ENCODE assay signal across 2 cellular contexts in the genomic region with DNA sequence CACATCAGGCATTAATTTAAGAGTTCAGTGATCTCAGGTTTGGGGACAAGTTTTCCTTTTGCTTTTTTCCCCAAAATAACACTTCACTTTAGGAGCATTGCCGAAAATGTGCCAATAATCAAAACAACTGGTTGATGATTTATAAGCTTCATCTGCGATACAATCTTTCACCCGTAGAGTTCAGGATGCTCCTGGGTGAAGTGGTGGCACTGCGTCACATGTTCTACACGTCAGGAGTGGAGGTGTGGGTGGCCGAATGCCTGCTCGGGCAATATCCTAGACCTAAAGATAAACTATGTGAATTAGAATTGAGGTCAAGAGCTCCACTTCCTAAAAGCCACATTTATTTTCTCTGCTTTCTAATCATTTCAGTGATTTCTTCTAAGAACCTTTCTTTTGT.
TF ChIP-seq lines count a peak whose summit lies in the region.

No MANE protein-coding gene starts in this region.

TF ChIP-seq in liver, 16 proteins besides CTCF, POLR2A, EP300 and RAD21 (continued from another document):
- TF ChIP-seq, protein P1, sequence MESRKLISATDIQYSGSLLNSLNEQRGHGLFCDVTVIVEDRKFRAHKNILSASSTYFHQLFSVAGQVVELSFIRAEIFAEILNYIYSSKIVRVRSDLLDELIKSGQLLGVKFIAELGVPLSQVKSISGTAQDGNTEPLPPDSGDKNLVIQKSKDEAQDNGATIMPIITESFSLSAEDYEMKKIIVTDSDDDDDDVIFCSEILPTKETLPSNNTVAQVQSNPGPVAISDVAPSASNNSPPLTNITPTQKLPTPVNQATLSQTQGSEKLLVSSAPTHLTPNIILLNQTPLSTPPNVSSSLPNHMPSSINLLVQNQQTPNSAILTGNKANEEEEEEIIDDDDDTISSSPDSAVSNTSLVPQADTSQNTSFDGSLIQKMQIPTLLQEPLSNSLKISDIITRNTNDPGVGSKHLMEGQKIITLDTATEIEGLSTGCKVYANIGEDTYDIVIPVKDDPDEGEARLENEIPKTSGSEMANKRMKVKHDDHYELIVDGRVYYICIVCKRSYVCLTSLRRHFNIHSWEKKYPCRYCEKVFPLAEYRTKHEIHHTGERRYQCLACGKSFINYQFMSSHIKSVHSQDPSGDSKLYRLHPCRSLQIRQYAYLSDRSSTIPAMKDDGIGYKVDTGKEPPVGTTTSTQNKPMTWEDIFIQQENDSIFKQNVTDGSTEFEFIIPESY (IDR thresholded peaks at IDR 0.05): peak; percentile 21
- TF ChIP-seq EGR1 (IDR thresholded peaks at IDR 0.05; ENCODE audit: low read depth in 2 of 2): peak in 1 of 2 donors; percentile 16
- peak; percentile 58 to 75 for TF ChIP-seq HNF4A (conservative IDR thresholded peaks at IDR 0.05)
- TF ChIP-seq FOXA1 (IDR thresholded peaks at IDR 0.05): no peak

TF ChIP-seq in HepG2, 621 proteins besides CTCF, POLR2A, EP300 and RAD21 (continued from another document):
- TF ChIP-seq, protein P2, sequence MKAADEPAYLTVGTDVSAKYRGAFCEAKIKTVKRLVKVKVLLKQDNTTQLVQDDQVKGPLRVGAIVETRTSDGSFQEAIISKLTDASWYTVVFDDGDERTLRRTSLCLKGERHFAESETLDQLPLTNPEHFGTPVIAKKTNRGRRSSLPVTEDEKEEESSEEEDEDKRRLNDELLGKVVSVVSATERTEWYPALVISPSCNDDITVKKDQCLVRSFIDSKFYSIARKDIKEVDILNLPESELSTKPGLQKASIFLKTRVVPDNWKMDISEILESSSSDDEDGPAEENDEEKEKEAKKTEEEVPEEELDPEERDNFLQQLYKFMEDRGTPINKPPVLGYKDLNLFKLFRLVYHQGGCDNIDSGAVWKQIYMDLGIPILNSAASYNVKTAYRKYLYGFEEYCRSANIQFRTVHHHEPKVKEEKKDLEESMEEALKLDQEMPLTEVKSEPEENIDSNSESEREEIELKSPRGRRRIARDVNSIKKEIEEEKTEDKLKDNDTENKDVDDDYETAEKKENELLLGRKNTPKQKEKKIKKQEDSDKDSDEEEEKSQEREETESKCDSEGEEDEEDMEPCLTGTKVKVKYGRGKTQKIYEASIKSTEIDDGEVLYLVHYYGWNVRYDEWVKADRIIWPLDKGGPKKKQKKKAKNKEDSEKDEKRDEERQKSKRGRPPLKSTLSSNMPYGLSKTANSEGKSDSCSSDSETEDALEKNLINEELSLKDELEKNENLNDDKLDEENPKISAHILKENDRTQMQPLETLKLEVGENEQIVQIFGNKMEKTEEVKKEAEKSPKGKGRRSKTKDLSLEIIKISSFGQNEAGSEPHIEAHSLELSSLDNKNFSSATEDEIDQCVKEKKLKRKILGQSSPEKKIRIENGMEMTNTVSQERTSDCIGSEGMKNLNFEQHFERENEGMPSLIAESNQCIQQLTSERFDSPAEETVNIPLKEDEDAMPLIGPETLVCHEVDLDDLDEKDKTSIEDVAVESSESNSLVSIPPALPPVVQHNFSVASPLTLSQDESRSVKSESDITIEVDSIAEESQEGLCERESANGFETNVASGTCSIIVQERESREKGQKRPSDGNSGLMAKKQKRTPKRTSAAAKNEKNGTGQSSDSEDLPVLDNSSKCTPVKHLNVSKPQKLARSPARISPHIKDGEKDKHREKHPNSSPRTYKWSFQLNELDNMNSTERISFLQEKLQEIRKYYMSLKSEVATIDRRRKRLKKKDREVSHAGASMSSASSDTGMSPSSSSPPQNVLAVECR (CRISPR knock-in tag; IDR thresholded peaks at IDR 0.05; ENCODE audit: borderline replicate concordance): no peak
- TF ChIP-seq HMG20B (CRISPR knock-in tag; conservative IDR thresholded peaks at IDR 0.05): no peak
- TF ChIP-seq ZNF143 (CRISPR knock-in tag; IDR thresholded peaks at IDR 0.05): no peak
- TF ChIP-seq MIXL1 (CRISPR knock-in tag; IDR thresholded peaks at IDR 0.05): no peak
- TF ChIP-seq, protein P3, sequence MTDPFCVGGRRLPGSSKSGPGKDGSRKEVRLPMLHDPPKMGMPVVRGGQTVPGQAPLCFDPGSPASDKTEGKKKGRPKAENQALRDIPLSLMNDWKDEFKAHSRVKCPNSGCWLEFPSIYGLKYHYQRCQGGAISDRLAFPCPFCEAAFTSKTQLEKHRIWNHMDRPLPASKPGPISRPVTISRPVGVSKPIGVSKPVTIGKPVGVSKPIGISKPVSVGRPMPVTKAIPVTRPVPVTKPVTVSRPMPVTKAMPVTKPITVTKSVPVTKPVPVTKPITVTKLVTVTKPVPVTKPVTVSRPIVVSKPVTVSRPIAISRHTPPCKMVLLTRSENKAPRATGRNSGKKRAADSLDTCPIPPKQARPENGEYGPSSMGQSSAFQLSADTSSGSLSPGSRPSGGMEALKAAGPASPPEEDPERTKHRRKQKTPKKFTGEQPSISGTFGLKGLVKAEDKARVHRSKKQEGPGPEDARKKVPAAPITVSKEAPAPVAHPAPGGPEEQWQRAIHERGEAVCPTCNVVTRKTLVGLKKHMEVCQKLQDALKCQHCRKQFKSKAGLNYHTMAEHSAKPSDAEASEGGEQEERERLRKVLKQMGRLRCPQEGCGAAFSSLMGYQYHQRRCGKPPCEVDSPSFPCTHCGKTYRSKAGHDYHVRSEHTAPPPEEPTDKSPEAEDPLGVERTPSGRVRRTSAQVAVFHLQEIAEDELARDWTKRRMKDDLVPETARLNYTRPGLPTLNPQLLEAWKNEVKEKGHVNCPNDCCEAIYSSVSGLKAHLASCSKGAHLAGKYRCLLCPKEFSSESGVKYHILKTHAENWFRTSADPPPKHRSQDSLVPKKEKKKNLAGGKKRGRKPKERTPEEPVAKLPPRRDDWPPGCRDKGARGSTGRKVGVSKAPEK (CRISPR knock-in tag; IDR thresholded peaks at IDR 0.05; ENCODE audit: borderline replicate concordance): no peak
- TF ChIP-seq GATAD2A (CRISPR knock-in tag; IDR thresholded peaks at IDR 0.05): no peak
